21 cellular contexts compared by ENCODE assay signal in the genomic region with DNA sequence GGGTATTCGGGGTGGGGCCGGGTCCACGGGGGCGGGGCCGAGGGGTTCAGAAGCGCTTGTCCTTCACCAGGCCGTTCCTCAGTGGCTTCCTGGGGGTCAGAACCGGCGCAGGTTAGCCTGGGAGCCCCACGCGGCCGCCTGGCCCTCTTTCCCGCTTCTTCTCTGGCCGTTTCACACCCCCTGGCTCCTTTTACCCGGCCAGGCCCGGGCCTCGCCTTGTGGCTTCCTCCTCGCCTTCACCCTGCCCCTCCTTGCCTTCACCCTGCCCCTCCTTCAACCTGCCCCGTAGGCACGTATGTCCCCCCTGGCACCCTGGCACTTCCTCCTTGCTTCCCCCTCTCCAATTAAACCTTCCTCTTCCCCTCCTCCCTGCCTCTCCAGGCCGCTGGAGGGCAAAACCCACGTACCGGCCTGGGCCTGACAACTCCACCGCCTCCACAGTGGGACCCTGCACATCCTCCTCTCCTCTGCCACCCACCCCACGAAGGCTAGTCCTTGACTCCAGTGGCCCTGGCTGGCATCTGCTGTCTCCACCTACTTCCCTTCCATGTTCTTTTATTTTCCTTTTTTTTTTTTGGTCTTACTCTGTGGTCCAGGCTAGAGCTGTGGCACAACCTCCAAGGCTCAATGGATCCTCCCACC. TPM values are rescaled to one million over a fixed set of nuclear protein-coding genes. Genes with fewer than 3 reads are reported as not detected.
DNase-seq lines count a peak whose midpoint lies in the region; FAIRE-seq and TF ChIP-seq lines count a peak whose summit lies in the region.
"Had no signal": no experiment of that assay in that cellular context is flagged by ENCODE, and none has a peak within 500 bp of the region (broad histone marks: within the 10 kb centered on the region; RNA-seq: fewer than 3 reads in every experiment).

No MANE protein-coding gene starts in this region.

- H3K4me1 ChIP-seq in Caco-2 (peaks cover 12% of the 10 kb centered on the region), H1 (replicated peaks in 1 of 4; ENCODE audit: control insufficient read depth in 3 of 4, insufficient read depth in 4 of 4, low read length in 3 of 4) (peaks cover 0 to 13% (median 4%) of the 10 kb centered on the region in 4 experiments; a peak in 4 of 7 replicates), trophoblast cell (ENCODE audit: control insufficient read depth in 1 of 2, insufficient read depth in 2 of 2, low read length in 2 of 2) (no peaks in the 10 kb centered on the region)
- H3K4me1 ChIP-seq: pancreas, right lobe of liver had no signal

- H3K27ac ChIP-seq in RWPE1 (0 out of 2 replicates have a peak overlapping the region, but pooled peaks have one; percentile 0), H1 (ENCODE audit: low read depth, low read length) (no peak overlapping the region), trophoblast cell (ENCODE audit: low read depth, low read length) (no peak overlapping the region)
- H3K27ac ChIP-seq: adrenal gland, pancreas, right lobe of liver, SK-N-MC, thoracic aorta had no signal

- POLR2A ChIA-PET in Caco-2 (lab: Charles Lee) (interaction anchor here (0.6 to 0.7 kb wide), 2 partner anchors 29 to 130 kb away, joined by 3 read pairs; no protein-coding TSS in a partner anchor), RWPE1 (lab: Yijun Ruan, JAX; ENCODE audit: low non-redundant PET) (no interaction called here), H1 (lab: Charles Lee; ENCODE audit: partially characterized antibody) (interaction anchor here (1.1 kb wide), 1 partner anchor 15 kb away, joined by 3 read pairs; no protein-coding TSS in a partner anchor)

- peaks cover 0 to 8% of the 10 kb centered on the region in 2 experiments for H4K20me1 ChIP-seq in H1 (replicated peaks in 1 of 2; ENCODE audit: control insufficient read depth in 1 of 2, insufficient read depth in 2 of 2, low read length in 2 of 2)

- H3K14ac ChIP-seq in H1 (ENCODE audit: insufficient read length) (no peak overlapping the region), trophoblast cell (ENCODE audit: low read length) (no peak overlapping the region)

- peak overlapping the region; percentile 69 for H3K27ac Mint-ChIP-seq in Caco-2 (ENCODE audit: unreplicated experiment)

- no peak overlapping the region for H3K4me3 Mint-ChIP-seq in Caco-2 (ENCODE audit: unreplicated experiment)

- peak overlapping the region; percentile 56 for H4K12ac ChIP-seq in trophoblast cell (ENCODE audit: low read depth, low read length)

- no peak overlapping the region for H3K23ac ChIP-seq in H1 (ENCODE audit: insufficient read length)
- no peak overlapping the region for H3K23ac ChIP-seq in trophoblast cell (ENCODE audit: low read length)

- peaks cover 9% of the 10 kb centered on the region for H3K9me3 Mint-ChIP-seq in Caco-2 (ENCODE audit: unreplicated experiment)

- whole genome bisulfite sequencing in H1 (ENCODE audit: extremely low coverage in 1 of 2, insufficient coverage in 1 of 2, insufficient read length in 1 of 2, insufficient replicate concordance in 2 of 2, low coverage in 1 of 2, low lambda C conversion rate in 2 of 2, missing lambda C conversion rate in 1 of 2), 2 experiments: 32% methylated on average over 16 of the region's 25 CpGs; no CpG with 5 or more reads in 1 of the 2 experiments
- WGBS in trophoblast cell (ENCODE audit: extremely low coverage, insufficient coverage, insufficient read length): no CpG with 5 or more reads among the region's 25 CpGs

- peaks cover 82% of the 10 kb centered on the region for H3K36me3 Mint-ChIP-seq in Caco-2 (ENCODE audit: insufficient read depth, unreplicated experiment)

- intact Hi-C loops in Caco-2 (cut with micrococcal nuclease; ENCODE audit: unreplicated experiment): no loop called here

- 0 out of 2 replicates have a peak overlapping the region, but pooled peaks have one; percentile 90 for H2BK20ac ChIP-seq in H1 (ENCODE audit: low read length)

- peak overlapping the region; percentile 57 to 63 for H3K4me2 ChIP-seq in H1 (ENCODE audit: insufficient read depth in 1 of 2, low read depth in 2 of 2, low read length in 2 of 2)
- H3K4me2 ChIP-seq in trophoblast cell (ENCODE audit: low read length): no peak overlapping the region

- no peak overlapping the region for H2BK5ac ChIP-seq in H1 (ENCODE audit: low read depth, low read length)
- no peak overlapping the region for H2BK5ac ChIP-seq in trophoblast cell (ENCODE audit: low read depth, low read length, poor library complexity)

- no peak for TF ChIP-seq POLR2A in H1 (IDR thresholded peaks at IDR 0.05; ENCODE audit: control extremely low read depth in 1 of 2, low read depth in 2 of 2, low read length in 2 of 2)

- H4K8ac ChIP-seq in H1 (ENCODE audit: extremely low read depth, insufficient read depth, low read length) (no peak overlapping the region), trophoblast cell (ENCODE audit: low read depth, low read length) (no peak overlapping the region)

- peaks cover 4% of the 10 kb centered on the region; the same call in 1 of the 2 replicates for H3K23me2 ChIP-seq in H1 (ENCODE audit: low read depth, low read length)

- H2BK120ac ChIP-seq in H1 (replicated peaks; ENCODE audit: low read depth, low read length): no peak overlapping the region
- no peak overlapping the region for H2BK120ac ChIP-seq in trophoblast cell (ENCODE audit: insufficient read depth, low read length, poor library complexity)

- H3K36me3 ChIP-seq in Caco-2 (ENCODE audit: control insufficient read depth, insufficient read depth, low read length): peaks cover 4% of the 10 kb centered on the region
- peaks cover 5 to 12% (median 9%) of the 10 kb centered on the region in 4 experiments; a peak in 6 of 8 replicates for H3K36me3 ChIP-seq in H1 (ENCODE audit: control insufficient read depth in 2 of 4, insufficient read depth in 4 of 4, low read length in 3 of 4)
- H3K36me3 ChIP-seq in trophoblast cell (ENCODE audit: control insufficient read depth in 1 of 2, insufficient read depth in 2 of 2, low read length in 2 of 2): peaks cover 32 to 37% of the 10 kb centered on the region in 2 experiments

- H3K27me3 Mint-ChIP-seq in Caco-2 (ENCODE audit: insufficient read depth, unreplicated experiment): no peaks in the 10 kb centered on the region

- TF ChIP-seq CTCF in Caco-2 (IDR thresholded peaks at IDR 0.05; ENCODE audit: insufficient read depth in 1 of 2, low read depth in 1 of 2, low read length in 1 of 2, severe bottlenecking in 1 of 2, unreplicated experiment in 1 of 2) (no peak), RWPE1 (conservative IDR thresholded peaks at IDR 0.05; ENCODE audit: low read depth) (no peak), H1 (IDR thresholded peaks at IDR 0.05; ENCODE audit: control extremely low read depth in 1 of 3, insufficient read depth in 1 of 3, low read depth in 1 of 3, low read length in 3 of 3) (no peak)

- FAIRE-seq in H1 (lab: Jason Lieb, UNC): no peak
- FAIRE-seq: bronchial epithelial cell, pancreas had no signal

- H3K18ac ChIP-seq in H1 (ENCODE audit: extremely low read depth, low read length) (no peak overlapping the region), trophoblast cell (ENCODE audit: low read length) (no peak overlapping the region)

- peak overlapping the region; percentile 75; the same call in 1 of the 2 replicates for H2BK15ac ChIP-seq in H1 (ENCODE audit: low read length)

- no peaks in the 10 kb centered on the region for H3K9me3 ChIP-seq in Caco-2
- H3K9me3 ChIP-seq in H1 (ENCODE audit: insufficient read depth in 2 of 2, low read depth in 1 of 2, low read length in 1 of 2): no peaks in the 10 kb centered on the region
- H3K9me3 ChIP-seq in trophoblast cell (ENCODE audit: insufficient read depth, low read depth, low read length): no peaks in the 10 kb centered on the region
- H3K9me3 ChIP-seq: adrenal gland, pancreas, right lobe of liver, thoracic aorta had no signal

- H3K4me3 ChIP-seq in Caco-2 (ENCODE audit: low read depth, low read length) (no peak overlapping the region), H1 (ENCODE audit: extremely low read depth in 1 of 4, insufficient read depth in 2 of 4, low read depth in 3 of 4, low read length in 4 of 4) (peak overlapping the region in 2 of 4 experiments; percentile 11 to 49; a peak in 4 of 8 replicates), trophoblast cell (ENCODE audit: low read depth, low read length) (no peak overlapping the region)
- H3K4me3 ChIP-seq: adrenal gland, pancreas, right lobe of liver, SK-N-MC, thoracic aorta had no signal

- no peak overlapping the region for H4K5ac ChIP-seq in H1 (ENCODE audit: insufficient read length, low read depth, low read length)

- no peak overlapping the region for H3K56ac ChIP-seq in H1 (replicated peaks; ENCODE audit: insufficient read length, low read depth, low read length)

- CTCF ChIA-PET in Caco-2 (lab: Charles Lee) (interaction anchor here (1.0 kb wide), 1 partner anchor 24 kb away, joined by 4 read pairs; no protein-coding TSS in a partner anchor), RWPE1 (lab: Yijun Ruan, JAX) (no interaction called here), H1 (lab: Charles Lee; ENCODE audit: partially characterized antibody) (interaction anchor here (1.0 kb wide), 1 partner anchor 24 kb away, joined by 3 read pairs; no protein-coding TSS in a partner anchor)

- BruUV-seq in Caco-2 (replicated peaks; lab: Mats Ljungman, UMichigan): no TSS peak

- no peak overlapping the region for H4K91ac ChIP-seq in H1 (replicated peaks; ENCODE audit: insufficient read length, low read length)
- H4K91ac ChIP-seq in trophoblast cell (ENCODE audit: low read depth, low read length): no peak overlapping the region

- 0 out of 2 replicates have a peak overlapping the region, but pooled peaks have one; percentile 60 for H2BK12ac ChIP-seq in H1 (ENCODE audit: low read depth, low read length)
- H2BK12ac ChIP-seq in trophoblast cell (ENCODE audit: low read length): no peak overlapping the region

- H3K9ac ChIP-seq in H1 (replicated peaks in 1 of 4; ENCODE audit: extremely low read depth in 1 of 4, low read depth in 3 of 4, low read length in 3 of 4): no peak overlapping the region
- H3K9ac ChIP-seq in trophoblast cell (ENCODE audit: low read length): no peak overlapping the region

- H2AK5ac ChIP-seq in H1 (ENCODE audit: low read depth, low read length) (peak overlapping the region; percentile 65; the same call in 1 of the 2 replicates), trophoblast cell (ENCODE audit: low read length) (no peak overlapping the region)

- TF ChIP-seq EP300 in H1 (IDR thresholded peaks at IDR 0.05; ENCODE audit: borderline replicate concordance in 1 of 2, low read depth in 2 of 2, low read length in 2 of 2): no peak

- no peak for TF ChIP-seq RAD21 in H1 (IDR thresholded peaks at IDR 0.05 in 1 of 2, conservative IDR thresholded peaks at IDR 0.05 in 1 of 2; ENCODE audit: low read depth in 2 of 2, low read length in 2 of 2)

- H3K79me2 ChIP-seq in H1 (ENCODE audit: control insufficient read depth in 1 of 2, insufficient read depth in 2 of 2, low read length in 2 of 2): no peaks in the 10 kb centered on the region
- no peaks in the 10 kb centered on the region for H3K79me2 ChIP-seq in trophoblast cell (ENCODE audit: control insufficient read depth, insufficient read depth, low read length, poor library complexity)

- peaks cover 13% of the 10 kb centered on the region for H3K4me1 Mint-ChIP-seq in Caco-2 (ENCODE audit: low read depth, unreplicated experiment)

- no peak for DNase-seq in Caco-2
- DNase-seq in RWPE1 (ENCODE audit: low spot score): no peak
- DNase-seq in H1 (ENCODE audit: low read depth in 1 of 2, low spot score in 2 of 2): no peak
- no peak for DNase-seq in trophoblast cell
- DNase-seq in activated CD8-positive, alpha-beta memory T cell treated with anti-CD3 and anti-CD28 coated beads, Interleukin-2, amount 50 U/mL, for 48 hours: no peak
- no peak for DNase-seq in NCI-H2171 treated with DMSO at 0.1 percent for 48 hours (lab: John Stamatoyannopoulos, UW)
- no peak for DNase-seq in SHP77 treated with DMSO at 0.1 percent for 48 hours (lab: John Stamatoyannopoulos, UW)
- DNase-seq: Calu3; cortex of kidney; HCEC 1CT; islet precursor cell; NCI-H1105; NCI-H2081; NCI-H446 treated with DMSO at 0.1 percent for 48 hours; stimulated activated CD4-positive, alpha-beta T cell treated with anti-CD3 and anti-CD28 coated beads, Interleukin-15, amount 100 ng/mL, for 24 hours had no signal

- no peak overlapping the region for H3K4ac ChIP-seq in H1 (replicated peaks; ENCODE audit: insufficient read length, low read depth, low read length)
- H3K4ac ChIP-seq in trophoblast cell (ENCODE audit: low read depth, low read length): no peak overlapping the region

- H3K79me1 ChIP-seq in H1 (ENCODE audit: low read depth, low read length) (no peaks in the 10 kb centered on the region; the same call in 1 of the 2 replicates), trophoblast cell (ENCODE audit: low read length) (no peaks in the 10 kb centered on the region)

- H2AFZ ChIP-seq in H1 (ENCODE audit: low read length): no peak overlapping the region
- no peak overlapping the region for H2AFZ ChIP-seq in trophoblast cell (ENCODE audit: insufficient read depth, low read length, poor library complexity)

- no peaks in the 10 kb centered on the region for H3K27me3 ChIP-seq in Caco-2 (replicated peaks; ENCODE audit: control insufficient read depth, insufficient read depth, low read length)
- H3K27me3 ChIP-seq in H1 (replicated peaks in 1 of 4; ENCODE audit: control insufficient read depth in 3 of 4, extremely low read depth in 1 of 4, insufficient read depth in 3 of 4, low read length in 3 of 4): peaks cover 0 to 2% (median 0%) of the 10 kb centered on the region in 4 experiments; a peak in 2 of 7 replicates
- no peaks in the 10 kb centered on the region for H3K27me3 ChIP-seq in trophoblast cell (ENCODE audit: insufficient read depth, low read length)
- H3K27me3 ChIP-seq: adrenal gland, pancreas, right lobe of liver had no signal

RNA-seq across cellular contexts. Expression of a gene that starts 25.3 kb away (rescaled TPM):
- 19.0 and 20.3 TPM in 2 replicates for total RNA-seq in Caco-2 (2022)
- 18.6 and 23.1 TPM in 2 replicates for total RNA-seq in H1 (2021; fragmentation: NEBNext Ultra II Directional; extraction: Animal tissue kit (Norgen Biotek cat#: 25700))
- polyA plus RNA-seq in H1 (2011; rRNA removed): 51.0 and 61.6 TPM in 2 replicates
- polyA plus RNA-seq in H1 (2011; cell fraction: cytosol; rRNA removed): 34.1 TPM
- polyA plus RNA-seq in H1 (2011; cell fraction: nucleus; rRNA removed): 63.5 TPM
- 19.7 to 33.8 TPM (median 29.0 TPM) in 4 replicates for polyA plus RNA-seq in H1 (2012, experiment 1 of 2)
- 27.3 TPM for polyA plus RNA-seq in H1 (2012, experiment 2 of 2)
- 24.6 TPM for polyA plus RNA-seq in H1 (2013, experiment 1 of 2)
- polyA plus RNA-seq in H1 (2013, experiment 2 of 2): 27.4 TPM
- polyA minus RNA-seq in H1 (2011; rRNA and poly(A)+ RNA removed): 35.8 and 44.0 TPM in 2 replicates
- 12.2 TPM for polyA minus RNA-seq in H1 (2011; cell fraction: cytosol; rRNA and poly(A)+ RNA removed)
- 9.3 TPM for polyA minus RNA-seq in H1 (2011; cell fraction: nucleus; rRNA and poly(A)+ RNA removed)
- 3.3 and 3.9 TPM in 2 replicates for polyA plus RNA-seq in trophoblast cell (2013)
- total RNA-seq: right lobe of liver had no signal

RNA-seq across cellular contexts. Expression of a gene that starts 38.9 kb away (rescaled TPM):
- total RNA-seq in Caco-2 (2022): 93.8 and 96.6 TPM in 2 replicates
- total RNA-seq in H1 (2021; fragmentation: NEBNext Ultra II Directional; extraction: Animal tissue kit (Norgen Biotek cat#: 25700)): 62.0 and 64.6 TPM in 2 replicates
- polyA plus RNA-seq in H1 (2011; rRNA removed): 46.4 and 77.0 TPM in 2 replicates
- polyA plus RNA-seq in H1 (2011; cell fraction: cytosol; rRNA removed): 21.2 TPM
- 103 TPM for polyA plus RNA-seq in H1 (2011; cell fraction: nucleus; rRNA removed)
- 27.7 to 47.4 TPM (median 46.0 TPM) in 4 replicates for polyA plus RNA-seq in H1 (2012, experiment 1 of 2)
- polyA plus RNA-seq in H1 (2012, experiment 2 of 2): 32.1 TPM
- polyA plus RNA-seq in H1 (2013, experiment 1 of 2): 28.2 TPM
- 27.5 TPM for polyA plus RNA-seq in H1 (2013, experiment 2 of 2)
- polyA minus RNA-seq in H1 (2011; rRNA and poly(A)+ RNA removed): 70.9 and 84.6 TPM in 2 replicates
- 56.1 TPM for polyA minus RNA-seq in H1 (2011; cell fraction: cytosol; rRNA and poly(A)+ RNA removed)
- polyA minus RNA-seq in H1 (2011; cell fraction: nucleus; rRNA and poly(A)+ RNA removed): 58.3 TPM
- polyA plus RNA-seq in trophoblast cell (2013): 38.1 and 38.7 TPM in 2 replicates

RNA-seq across cellular contexts. Expression of a gene that starts 48.5 kb away (rescaled TPM):
- total RNA-seq in Caco-2 (2022): 207 and 213 TPM in 2 replicates
- total RNA-seq in H1 (2021; fragmentation: NEBNext Ultra II Directional; extraction: Animal tissue kit (Norgen Biotek cat#: 25700)): 178 and 190 TPM in 2 replicates
- polyA plus RNA-seq in H1 (2011; rRNA removed): 356 and 420 TPM in 2 replicates
- polyA plus RNA-seq in H1 (2011; cell fraction: cytosol; rRNA removed): 301 TPM
- 264 TPM for polyA plus RNA-seq in H1 (2011; cell fraction: nucleus; rRNA removed)
- 96.2 to 216 TPM (median 204 TPM) in 4 replicates for polyA plus RNA-seq in H1 (2012, experiment 1 of 2)
- polyA plus RNA-seq in H1 (2012, experiment 2 of 2): 178 TPM
- polyA plus RNA-seq in H1 (2013, experiment 1 of 2): 133 TPM
- polyA plus RNA-seq in H1 (2013, experiment 2 of 2): 137 TPM
- 78.2 and 93.8 TPM in 2 replicates for polyA minus RNA-seq in H1 (2011; rRNA and poly(A)+ RNA removed)
- polyA minus RNA-seq in H1 (2011; cell fraction: cytosol; rRNA and poly(A)+ RNA removed): 107 TPM
- 82.4 TPM for polyA minus RNA-seq in H1 (2011; cell fraction: nucleus; rRNA and poly(A)+ RNA removed)
- polyA plus RNA-seq in trophoblast cell (2013): 314 and 349 TPM in 2 replicates

RNA-seq across cellular contexts. Expression of a gene that starts 48.9 kb away (rescaled TPM):
- total RNA-seq in Caco-2 (2022): 46.8 and 48.7 TPM in 2 replicates
- 41.3 and 52.3 TPM in 2 replicates for total RNA-seq in H1 (2021; fragmentation: NEBNext Ultra II Directional; extraction: Animal tissue kit (Norgen Biotek cat#: 25700))
- polyA plus RNA-seq in H1 (2011; rRNA removed): 46.5 and 61.0 TPM in 2 replicates
- 46.6 TPM for polyA plus RNA-seq in H1 (2011; cell fraction: cytosol; rRNA removed)
- polyA plus RNA-seq in H1 (2011; cell fraction: nucleus; rRNA removed): 69.7 TPM
- 29.5 to 43.0 TPM (median 38.5 TPM) in 4 replicates for polyA plus RNA-seq in H1 (2012, experiment 1 of 2)
- 53.4 TPM for polyA plus RNA-seq in H1 (2012, experiment 2 of 2)
- 18.1 TPM for polyA plus RNA-seq in H1 (2013, experiment 1 of 2)
- polyA plus RNA-seq in H1 (2013, experiment 2 of 2): 16.8 TPM
- polyA minus RNA-seq in H1 (2011; rRNA and poly(A)+ RNA removed): 34.0 and 34.1 TPM in 2 replicates
- 37.3 TPM for polyA minus RNA-seq in H1 (2011; cell fraction: cytosol; rRNA and poly(A)+ RNA removed)
- polyA minus RNA-seq in H1 (2011; cell fraction: nucleus; rRNA and poly(A)+ RNA removed): 31.5 TPM
- 21.8 TPM in 2 replicates for polyA plus RNA-seq in trophoblast cell (2013)
